ENCODE assay signal across 28 cellular contexts in genomic region chr2:30984141-30984540, GRCh38.
"Had no signal": no experiment of that assay in that cellular context is flagged by ENCODE, and none has a peak within 500 bp of the region (broad histone marks: within the 10 kb centered on the region; RNA-seq: fewer than 3 reads in every experiment).

No MANE protein-coding gene starts in this region.

- H3K27ac ChIP-seq: ascending aorta, brain microvascular endothelial cell, RWPE1 had no signal

- H3K9me3 ChIP-seq: ascending aorta had no signal

- H3K36me3 Mint-ChIP-seq: activated CD8-positive, alpha-beta memory T cell treated with anti-CD3 and anti-CD28 coated beads, Interleukin-2, amount 10 ng/mL, durations not matched to agents 7 days and 5 days; activated naive CD4-positive, alpha-beta T cell treated with anti-CD3 and anti-CD28 coated beads, Interleukin-2, amount 50 U/mL, for 72 hours; WTC11 had no signal

- H3K27me3 Mint-ChIP-seq: activated CD4-positive, alpha-beta T cell treated with anti-CD3 and anti-CD28 coated beads, Interleukin-2, amount 10 ng/mL, durations not matched to agents 24 days and 14 days had no signal

- H3K36me3 ChIP-seq: ascending aorta, brain microvascular endothelial cell had no signal

- H3K27me3 ChIP-seq: ascending aorta, brain microvascular endothelial cell had no signal

- H3K4me3 ChIP-seq: ascending aorta had no signal

- H3K4me1 Mint-ChIP-seq: activated CD4-positive, alpha-beta T cell treated with anti-CD3 and anti-CD28 coated beads, Interleukin-2, amount 10 ng/mL, durations not matched to agents 24 days and 14 days; activated CD8-positive, alpha-beta memory T cell treated with anti-CD3 and anti-CD28 coated beads, Interleukin-2, amount 10 ng/mL, durations not matched to agents 7 days and 5 days; activated naive CD8-positive, alpha-beta T cell treated with anti-CD3 and anti-CD28 coated beads, Interleukin-2, amount 50 U/mL, for 24 hours had no signal

- H3K27ac Mint-ChIP-seq: activated CD4-positive, alpha-beta T cell treated with anti-CD3 and anti-CD28 coated beads, Interleukin-2, amount 10 ng/mL, durations not matched to agents 24 days and 14 days; activated CD8-positive, alpha-beta memory T cell treated with anti-CD3 and anti-CD28 coated beads, Interleukin-2, amount 10 ng/mL, durations not matched to agents 7 days and 5 days; activated naive CD4-positive, alpha-beta T cell treated with anti-CD3 and anti-CD28 coated beads, Interleukin-2, amount 50 U/mL, for 72 hours; activated naive CD8-positive, alpha-beta T cell treated with anti-CD3 and anti-CD28 coated beads, Interleukin-2, amount 50 U/mL, for 24 hours; T-helper 17 cell had no signal

- H3K4me3 Mint-ChIP-seq: activated CD4-positive, alpha-beta T cell treated with anti-CD3 and anti-CD28 coated beads, Interleukin-2, amount 10 ng/mL, durations not matched to agents 24 days and 14 days; activated CD8-positive, alpha-beta memory T cell treated with anti-CD3 and anti-CD28 coated beads, Interleukin-2, amount 10 ng/mL, durations not matched to agents 7 days and 5 days; activated naive CD8-positive, alpha-beta T cell treated with anti-CD3 and anti-CD28 coated beads, Interleukin-2, amount 50 U/mL, for 24 hours; activated T-cell treated with anti-CD3 and anti-CD28 coated beads, Interleukin-2, amount 50 U/mL, for 4 hours; T-helper 17 cell; WTC11 had no signal

- H3K9me3 Mint-ChIP-seq: activated CD4-positive, alpha-beta T cell treated with anti-CD3 and anti-CD28 coated beads, Interleukin-2, amount 10 ng/mL, durations not matched to agents 24 days and 14 days; activated naive CD4-positive, alpha-beta T cell treated with anti-CD3 and anti-CD28 coated beads, Interleukin-2, amount 50 U/mL, for 72 hours; activated naive CD8-positive, alpha-beta T cell treated with anti-CD3 and anti-CD28 coated beads, Interleukin-2, amount 50 U/mL, for 24 hours; activated T-cell treated with anti-CD3 and anti-CD28 coated beads, Interleukin-2, amount 50 U/mL, for 4 hours; WTC11 had no signal

- ATAC-seq: activated CD8-positive, alpha-beta memory T cell treated with anti-CD3 and anti-CD28 coated beads, Interleukin-2, amount 10 ng/mL, durations not matched to agents 7 days and 5 days; activated naive CD4-positive, alpha-beta T cell treated with anti-CD3 and anti-CD28 coated beads, Interleukin-2, amount 50 U/mL, for 72 hours; activated naive CD8-positive, alpha-beta T cell treated with anti-CD3 and anti-CD28 coated beads, Interleukin-2, amount 50 U/mL, for 24 hours; activated T-cell treated with anti-CD3 and anti-CD28 coated beads, Interleukin-2, amount 50 U/mL, for 4 hours; Panc1; T-helper 17 cell; WTC11 had no signal

- DNase-seq: activated CD4-positive, alpha-beta T cell treated with anti-CD3 and anti-CD28 coated beads, Interleukin-2, amount 10 ng/mL, durations not matched to agents 24 days and 14 days; activated CD4-positive, alpha-beta T cell treated with anti-CD3 and anti-CD28 coated beads, Interleukin-2, amount 50 U/mL, for 48 hours; activated CD4-positive, CD25-positive, alpha-beta regulatory T cell treated with anti-CD3 and anti-CD28 coated beads, Interleukin-2, amount 50 U/mL, for 72 hours; activated CD8-positive, alpha-beta memory T cell treated with anti-CD3 and anti-CD28 coated beads, Interleukin-2, amount 10 ng/mL, durations not matched to agents 7 days and 5 days; activated effector memory CD4-positive, alpha-beta T cell treated with anti-CD3 and anti-CD28 coated beads, Interleukin-2, amount 50 U/mL, for 16 hours; activated naive CD4-positive, alpha-beta T cell treated with Interleukin-2 at 50 U/mL for 16 hours; activated naive CD8-positive, alpha-beta T cell treated with anti-CD3 and anti-CD28 coated beads, Interleukin-2, amount 50 U/mL, for 24 hours; activated T-cell treated with anti-CD3 and anti-CD28 coated beads, Interleukin-2, amount 50 U/mL, for 4 hours; amniotic stem cell; brain microvascular endothelial cell; MM.1S; NCI-H1105; NCI-H1436; NCI-H1694 treated with DMSO at 0.1 percent for 48 hours; NCI-H2029 treated with DMSO at 0.1 percent for 48 hours; NCI-H345; NCI-H510A; NCI-H526 treated with DMSO at 0.1 percent for 48 hours; NCI-H82; OCI-M1; SHP77 treated with DMSO at 0.1 percent for 48 hours; T-helper 17 cell; T-helper 9 cell had no signal
